9 cellular contexts compared by ENCODE assay signal in genomic region chr1:187498028-187498427, GRCh38.
"Had no signal": no experiment of that assay in that cellular context is flagged by ENCODE, and none has a peak within 500 bp of the region (broad histone marks: within the 10 kb centered on the region; RNA-seq: fewer than 3 reads in every experiment).

No MANE protein-coding gene starts in this region.

- H3K4me3 Mint-ChIP-seq: HFFc6, IgD-negative memory B cell had no signal

- H3K36me3 Mint-ChIP-seq: IgD-negative memory B cell had no signal

- H3K36me3 ChIP-seq: HAP-1 had no signal

- H3K4me3 ChIP-seq: GM23248, HAP-1 had no signal

- H3K27ac Mint-ChIP-seq: HFFc6, IgD-negative memory B cell had no signal

- DNase-seq: GM23248, GOT3, H7, HFFc6, KG1 had no signal

- H3K9me3 ChIP-seq: HAP-1 had no signal

- H3K9ac ChIP-seq: GM23248 had no signal

- H2AFZ ChIP-seq: GM23248 had no signal

- H3K27me3 Mint-ChIP-seq: IgD-negative memory B cell had no signal

- H3K4me1 ChIP-seq: HAP-1 had no signal

- H3K4me1 Mint-ChIP-seq: IgD-negative memory B cell had no signal

- ATAC-seq: HCT116 had no signal

- H3K27ac ChIP-seq: GM23248, HL-60 had no signal
